Comparison of ENCODE assay signal across 11 cellular contexts in genomic region chr3:197490098-197490497, GRCh38.
DNase-seq lines count a peak whose midpoint lies in the region; ATAC-seq and TF ChIP-seq lines count a peak whose summit lies in the region.
"Had no signal": no experiment of that assay in that cellular context is flagged by ENCODE, and none has a peak within 500 bp of the region (broad histone marks: within the 10 kb centered on the region; RNA-seq: fewer than 3 reads in every experiment).

No MANE protein-coding gene starts in this region.

- H3K36me3 ChIP-seq in mucosa of descending colon (ENCODE audit: low read depth) (no peaks in the 10 kb centered on the region), left ventricle myocardium inferior (no peaks in the 10 kb centered on the region)

- H3K9me3 ChIP-seq in mucosa of descending colon (no peaks in the 10 kb centered on the region), left ventricle myocardium inferior (replicated peaks) (no peaks in the 10 kb centered on the region)
- H3K9me3 ChIP-seq: body of pancreas had no signal

- ATAC-seq in mucosa of descending colon (no peak), GM18861 (IDR thresholded peaks at IDR 0.05; ENCODE audit: unreplicated experiment) (no peak)
- ATAC-seq: body of pancreas had no signal

- DNase-seq in H4 (ENCODE audit: low spot score) (peak; percentile 48), SW 1271 (lab: John Stamatoyannopoulos, UW) (peak; percentile 42 to 49), fibroblast of the aortic adventitia (ENCODE audit: low read depth) (peak; percentile 62), pulmonary artery endothelial cell (ENCODE audit: low read depth, low spot score) (peak; percentile 49), mucosa of descending colon (no peak), left ventricle myocardium inferior (no peak), NCI-H128 (lab: John Stamatoyannopoulos, UW; ENCODE audit: unreplicated experiment) (no peak)
- DNase-seq: body of pancreas; NCI-H1436; stimulated activated naive CD4-positive, alpha-beta T cell had no signal

- intact Hi-C loops in mucosa of descending colon (cut with DNase I, micrococcal nuclease) (no loop called here), left ventricle myocardium inferior (cut with micrococcal nuclease) (no loop called here)

- H3K27ac ChIP-seq in left ventricle myocardium inferior (replicated peaks): no peak overlapping the region
- H3K27ac ChIP-seq: body of pancreas had no signal

- H3K4me1 ChIP-seq in mucosa of descending colon (ENCODE audit: low read depth): peaks cover 6% of the 10 kb centered on the region
- peaks cover 20% of the 10 kb centered on the region for H3K4me1 ChIP-seq in left ventricle myocardium inferior

- TF ChIP-seq CTCF in fibroblast of the aortic adventitia (IDR thresholded peaks at IDR 0.05; ENCODE audit: insufficient read depth, low read length): peak; percentile 15
- no peak for TF ChIP-seq CTCF in mucosa of descending colon (IDR thresholded peaks at IDR 0.05)
- TF ChIP-seq CTCF in left ventricle myocardium inferior (IDR thresholded peaks at IDR 0.05; ENCODE audit: borderline replicate concordance): no peak

- H3K4me3 ChIP-seq in fibroblast of the aortic adventitia (ENCODE audit: low read depth, low read length): no peak overlapping the region
- H3K4me3 ChIP-seq in mucosa of descending colon: no peak overlapping the region
- H3K4me3 ChIP-seq in left ventricle myocardium inferior: no peak overlapping the region
- H3K4me3 ChIP-seq: body of pancreas had no signal

- H3K27me3 ChIP-seq in left ventricle myocardium inferior (ENCODE audit: low read depth): no peaks in the 10 kb centered on the region
- H3K27me3 ChIP-seq: body of pancreas had no signal

Comparison
In these comparisons a context has a peak if more than half of its experiments do, and no peak if none do; other contexts are left out.
1. DNase-seq: peak in H4 (single experiment), SW 1271 (2 of 2), fibroblast of the aortic adventitia (single experiment) and pulmonary artery endothelial cell (single experiment); none in mucosa of descending colon (0 of 3), left ventricle myocardium inferior (single experiment) and NCI-H128 (single experiment).